1 cellular context compared by ENCODE assay signal in the genomic region with DNA sequence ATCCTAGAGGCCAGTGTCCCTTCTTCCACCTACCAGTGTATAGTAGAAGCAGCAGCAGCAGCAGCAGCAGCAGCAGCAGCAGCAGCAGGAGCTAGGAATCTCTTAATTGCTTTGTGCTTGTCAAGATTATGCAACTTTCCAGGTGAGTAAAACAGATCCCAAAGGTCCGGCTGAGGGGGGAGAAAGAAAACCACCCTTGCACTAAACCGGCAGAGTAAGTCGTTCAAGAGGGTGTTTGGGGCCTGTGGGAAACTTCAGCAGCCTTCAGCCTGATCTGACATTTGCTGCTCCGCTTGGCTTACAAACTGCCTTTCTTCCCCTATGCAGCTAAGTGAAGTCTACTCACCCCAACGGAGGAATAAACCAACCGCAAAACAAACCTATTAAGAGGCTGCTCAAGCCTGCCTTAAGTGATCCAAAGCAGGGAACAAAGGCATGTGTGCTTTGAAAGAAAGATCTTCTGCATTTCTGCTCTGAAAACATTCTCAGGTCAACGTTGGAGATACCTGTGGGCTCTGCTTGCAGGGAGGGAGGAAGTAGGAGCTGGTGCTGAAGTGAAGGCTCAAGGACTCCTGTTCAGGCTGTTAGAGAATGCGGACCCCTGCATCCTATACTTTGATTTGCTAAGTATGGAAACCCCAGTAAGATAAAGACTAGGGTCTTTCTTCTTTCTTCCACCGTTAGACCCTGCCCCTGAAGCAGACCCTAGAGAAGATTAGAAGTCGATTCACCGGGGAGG.
TF ChIP-seq lines count a peak whose summit lies in the region.

No MANE protein-coding gene starts in this region.

TF ChIP-seq in GM23338, 12 proteins besides CTCF, POLR2A, EP300 and RAD21 (continued from another document):
- TF ChIP-seq, protein P1, sequence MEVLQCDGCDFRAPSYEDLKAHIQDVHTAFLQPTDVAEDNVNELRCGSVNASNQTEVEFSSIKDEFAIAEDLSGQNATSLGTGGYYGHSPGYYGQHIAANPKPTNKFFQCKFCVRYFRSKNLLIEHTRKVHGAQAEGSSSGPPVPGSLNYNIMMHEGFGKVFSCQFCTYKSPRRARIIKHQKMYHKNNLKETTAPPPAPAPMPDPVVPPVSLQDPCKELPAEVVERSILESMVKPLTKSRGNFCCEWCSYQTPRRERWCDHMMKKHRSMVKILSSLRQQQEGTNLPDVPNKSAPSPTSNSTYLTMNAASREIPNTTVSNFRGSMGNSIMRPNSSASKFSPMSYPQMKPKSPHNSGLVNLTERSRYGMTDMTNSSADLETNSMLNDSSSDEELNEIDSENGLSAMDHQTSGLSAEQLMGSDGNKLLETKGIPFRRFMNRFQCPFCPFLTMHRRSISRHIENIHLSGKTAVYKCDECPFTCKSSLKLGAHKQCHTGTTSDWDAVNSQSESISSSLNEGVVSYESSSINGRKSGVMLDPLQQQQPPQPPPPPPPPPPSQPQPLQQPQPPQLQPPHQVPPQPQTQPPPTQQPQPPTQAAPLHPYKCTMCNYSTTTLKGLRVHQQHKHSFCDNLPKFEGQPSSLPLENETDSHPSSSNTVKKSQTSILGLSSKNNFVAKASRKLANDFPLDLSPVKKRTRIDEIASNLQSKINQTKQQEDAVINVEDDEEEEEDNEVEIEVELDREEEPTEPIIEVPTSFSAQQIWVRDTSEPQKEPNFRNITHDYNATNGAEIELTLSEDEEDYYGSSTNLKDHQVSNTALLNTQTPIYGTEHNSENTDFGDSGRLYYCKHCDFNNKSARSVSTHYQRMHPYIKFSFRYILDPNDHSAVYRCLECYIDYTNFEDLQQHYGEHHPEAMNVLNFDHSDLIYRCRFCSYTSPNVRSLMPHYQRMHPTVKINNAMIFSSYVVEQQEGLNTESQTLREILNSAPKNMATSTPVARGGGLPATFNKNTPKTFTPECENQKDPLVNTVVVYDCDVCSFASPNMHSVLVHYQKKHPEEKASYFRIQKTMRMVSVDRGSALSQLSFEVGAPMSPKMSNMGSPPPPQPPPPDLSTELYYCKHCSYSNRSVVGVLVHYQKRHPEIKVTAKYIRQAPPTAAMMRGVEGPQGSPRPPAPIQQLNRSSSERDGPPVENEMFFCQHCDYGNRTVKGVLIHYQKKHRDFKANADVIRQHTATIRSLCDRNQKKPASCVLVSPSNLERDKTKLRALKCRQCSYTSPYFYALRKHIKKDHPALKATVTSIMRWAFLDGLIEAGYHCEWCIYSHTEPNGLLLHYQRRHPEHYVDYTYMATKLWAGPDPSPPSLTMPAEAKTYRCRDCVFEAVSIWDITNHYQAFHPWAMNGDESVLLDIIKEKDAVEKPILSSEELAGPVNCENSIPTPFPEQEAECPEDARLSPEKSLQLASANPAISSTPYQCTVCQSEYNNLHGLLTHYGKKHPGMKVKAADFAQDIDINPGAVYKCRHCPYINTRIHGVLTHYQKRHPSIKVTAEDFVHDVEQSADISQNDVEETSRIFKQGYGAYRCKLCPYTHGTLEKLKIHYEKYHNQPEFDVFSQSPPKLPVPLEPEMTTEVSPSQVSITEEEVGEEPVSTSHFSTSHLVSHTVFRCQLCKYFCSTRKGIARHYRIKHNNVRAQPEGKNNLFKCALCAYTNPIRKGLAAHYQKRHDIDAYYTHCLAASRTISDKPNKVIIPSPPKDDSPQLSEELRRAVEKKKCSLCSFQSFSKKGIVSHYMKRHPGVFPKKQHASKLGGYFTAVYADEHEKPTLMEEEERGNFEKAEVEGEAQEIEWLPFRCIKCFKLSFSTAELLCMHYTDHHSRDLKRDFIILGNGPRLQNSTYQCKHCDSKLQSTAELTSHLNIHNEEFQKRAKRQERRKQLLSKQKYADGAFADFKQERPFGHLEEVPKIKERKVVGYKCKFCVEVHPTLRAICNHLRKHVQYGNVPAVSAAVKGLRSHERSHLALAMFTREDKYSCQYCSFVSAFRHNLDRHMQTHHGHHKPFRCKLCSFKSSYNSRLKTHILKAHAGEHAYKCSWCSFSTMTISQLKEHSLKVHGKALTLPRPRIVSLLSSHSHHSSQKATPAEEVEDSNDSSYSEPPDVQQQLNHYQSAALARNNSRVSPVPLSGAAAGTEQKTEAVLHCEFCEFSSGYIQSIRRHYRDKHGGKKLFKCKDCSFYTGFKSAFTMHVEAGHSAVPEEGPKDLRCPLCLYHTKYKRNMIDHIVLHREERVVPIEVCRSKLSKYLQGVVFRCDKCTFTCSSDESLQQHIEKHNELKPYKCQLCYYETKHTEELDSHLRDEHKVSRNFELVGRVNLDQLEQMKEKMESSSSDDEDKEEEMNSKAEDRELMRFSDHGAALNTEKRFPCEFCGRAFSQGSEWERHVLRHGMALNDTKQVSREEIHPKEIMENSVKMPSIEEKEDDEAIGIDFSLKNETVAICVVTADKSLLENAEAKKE (CRISPR knock-in tag; IDR thresholded peaks at IDR 0.05): no peak
- no peak for TF ChIP-seq EZH2 (IDR thresholded peaks at IDR 0.05; ENCODE audit: low read depth, unreplicated experiment)
- TF ChIP-seq STAT1 (IDR thresholded peaks at IDR 0.05; ENCODE audit: unreplicated experiment): no peak
- TF ChIP-seq NANOG (IDR thresholded peaks at IDR 0.05; ENCODE audit: borderline replicate concordance): no peak
- TF ChIP-seq, protein P2, sequence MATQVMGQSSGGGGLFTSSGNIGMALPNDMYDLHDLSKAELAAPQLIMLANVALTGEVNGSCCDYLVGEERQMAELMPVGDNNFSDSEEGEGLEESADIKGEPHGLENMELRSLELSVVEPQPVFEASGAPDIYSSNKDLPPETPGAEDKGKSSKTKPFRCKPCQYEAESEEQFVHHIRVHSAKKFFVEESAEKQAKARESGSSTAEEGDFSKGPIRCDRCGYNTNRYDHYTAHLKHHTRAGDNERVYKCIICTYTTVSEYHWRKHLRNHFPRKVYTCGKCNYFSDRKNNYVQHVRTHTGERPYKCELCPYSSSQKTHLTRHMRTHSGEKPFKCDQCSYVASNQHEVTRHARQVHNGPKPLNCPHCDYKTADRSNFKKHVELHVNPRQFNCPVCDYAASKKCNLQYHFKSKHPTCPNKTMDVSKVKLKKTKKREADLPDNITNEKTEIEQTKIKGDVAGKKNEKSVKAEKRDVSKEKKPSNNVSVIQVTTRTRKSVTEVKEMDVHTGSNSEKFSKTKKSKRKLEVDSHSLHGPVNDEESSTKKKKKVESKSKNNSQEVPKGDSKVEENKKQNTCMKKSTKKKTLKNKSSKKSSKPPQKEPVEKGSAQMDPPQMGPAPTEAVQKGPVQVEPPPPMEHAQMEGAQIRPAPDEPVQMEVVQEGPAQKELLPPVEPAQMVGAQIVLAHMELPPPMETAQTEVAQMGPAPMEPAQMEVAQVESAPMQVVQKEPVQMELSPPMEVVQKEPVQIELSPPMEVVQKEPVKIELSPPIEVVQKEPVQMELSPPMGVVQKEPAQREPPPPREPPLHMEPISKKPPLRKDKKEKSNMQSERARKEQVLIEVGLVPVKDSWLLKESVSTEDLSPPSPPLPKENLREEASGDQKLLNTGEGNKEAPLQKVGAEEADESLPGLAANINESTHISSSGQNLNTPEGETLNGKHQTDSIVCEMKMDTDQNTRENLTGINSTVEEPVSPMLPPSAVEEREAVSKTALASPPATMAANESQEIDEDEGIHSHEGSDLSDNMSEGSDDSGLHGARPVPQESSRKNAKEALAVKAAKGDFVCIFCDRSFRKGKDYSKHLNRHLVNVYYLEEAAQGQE (IDR thresholded peaks at IDR 0.05; ENCODE audit: unreplicated experiment): no peak
- no peak for TF ChIP-seq JUNB (IDR thresholded peaks at IDR 0.05; ENCODE audit: unreplicated experiment)
- TF ChIP-seq POLR2AphosphoS5 (IDR thresholded peaks at IDR 0.05; ENCODE audit: low read depth): no peak
- TF ChIP-seq, protein P3, sequence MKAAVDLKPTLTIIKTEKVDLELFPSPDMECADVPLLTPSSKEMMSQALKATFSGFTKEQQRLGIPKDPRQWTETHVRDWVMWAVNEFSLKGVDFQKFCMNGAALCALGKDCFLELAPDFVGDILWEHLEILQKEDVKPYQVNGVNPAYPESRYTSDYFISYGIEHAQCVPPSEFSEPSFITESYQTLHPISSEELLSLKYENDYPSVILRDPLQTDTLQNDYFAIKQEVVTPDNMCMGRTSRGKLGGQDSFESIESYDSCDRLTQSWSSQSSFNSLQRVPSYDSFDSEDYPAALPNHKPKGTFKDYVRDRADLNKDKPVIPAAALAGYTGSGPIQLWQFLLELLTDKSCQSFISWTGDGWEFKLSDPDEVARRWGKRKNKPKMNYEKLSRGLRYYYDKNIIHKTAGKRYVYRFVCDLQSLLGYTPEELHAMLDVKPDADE (IDR thresholded peaks at IDR 0.05): no peak
- no peak for TF ChIP-seq ZNF114 (CRISPR knock-in tag; IDR thresholded peaks at IDR 0.05)
